In genomic region chr11:79637219-79637618, GRCh38 we compare ENCODE assay signal across 31 cellular contexts.
"Had no signal": no experiment of that assay in that cellular context is flagged by ENCODE, and none has a peak within 500 bp of the region (broad histone marks: within the 10 kb centered on the region; RNA-seq: fewer than 3 reads in every experiment).

No MANE protein-coding gene starts in this region.

- H3K27ac ChIP-seq: ascending aorta, breast epithelium, coronary artery, dorsolateral prefrontal cortex, VCaP had no signal

- H3K4me1 ChIP-seq: ascending aorta, breast epithelium had no signal

- H3K4me3 Mint-ChIP-seq: activated CD4-positive, alpha-beta memory T cell treated with anti-CD3 and anti-CD28 coated beads, Interleukin-2, amount 10 ng/mL, durations not matched to agents 7 days and 5 days; activated CD4-positive, alpha-beta T cell treated with anti-CD3 and anti-CD28 coated beads, Interleukin-2, amount 10 ng/mL, durations not matched to agents 7 days and 5 days; activated naive CD4-positive, alpha-beta T cell treated with anti-CD3 and anti-CD28 coated beads, Interleukin-2, amount 10 ng/mL, durations not matched to agents 7 days and 5 days; activated naive CD8-positive, alpha-beta T cell treated with anti-CD3 and anti-CD28 coated beads, Interleukin-2, amount 10 ng/mL, durations not matched to agents 7 days and 5 days; activated T-cell treated with anti-CD3 and anti-CD28 coated beads, Interleukin-2, amount 50 U/mL, for 24 hours; activated T-cell treated with anti-CD3 and anti-CD28 coated beads, Interleukin-2, amount 50 U/mL, for 72 hours; brain; central memory CD8-positive, alpha-beta T cell; dendritic cell treated with granulocyte-macrophage colony-stimulating factor and Interleukin-4, amounts not matched to agents 40 ng/mL and 50 ng/mL, for 4 days; endodermal cell; T-helper 17 cell; T-helper 2 cell treated with Interferon-gamma antibody and Interleukin-4, amounts not matched to agents 5 μg/mL and 100 μg/mL, for 36 hours; WTC11 had no signal

- H3K36me3 ChIP-seq: ascending aorta, breast epithelium had no signal

- H3K9me3 Mint-ChIP-seq: activated T-cell treated with anti-CD3 and anti-CD28 coated beads, Interleukin-2, amount 50 U/mL, for 24 hours; brain; endodermal cell; WTC11 had no signal

- H3K9me3 ChIP-seq: ascending aorta, breast epithelium had no signal

- H3K4me3 ChIP-seq: ascending aorta, breast epithelium, coronary artery, dorsolateral prefrontal cortex had no signal

- H3K27me3 ChIP-seq: ascending aorta, breast epithelium, dorsolateral prefrontal cortex had no signal

- H3K4me1 Mint-ChIP-seq: activated CD4-positive, alpha-beta memory T cell treated with anti-CD3 and anti-CD28 coated beads, Interleukin-2, amount 10 ng/mL, durations not matched to agents 7 days and 5 days; activated CD4-positive, alpha-beta T cell treated with anti-CD3 and anti-CD28 coated beads, Interleukin-2, amount 10 ng/mL, durations not matched to agents 7 days and 5 days; activated naive CD4-positive, alpha-beta T cell treated with anti-CD3 and anti-CD28 coated beads, Interleukin-2, amount 10 ng/mL, durations not matched to agents 7 days and 5 days; activated naive CD8-positive, alpha-beta T cell treated with anti-CD3 and anti-CD28 coated beads, Interleukin-2, amount 10 ng/mL, durations not matched to agents 7 days and 5 days; brain; central memory CD8-positive, alpha-beta T cell; endodermal cell; T-helper 17 cell had no signal

- H3K27me3 Mint-ChIP-seq: activated CD4-positive, alpha-beta memory T cell treated with anti-CD3 and anti-CD28 coated beads, Interleukin-2, amount 10 ng/mL, durations not matched to agents 7 days and 5 days; activated CD4-positive, alpha-beta T cell treated with anti-CD3 and anti-CD28 coated beads, Interleukin-2, amount 10 ng/mL, durations not matched to agents 7 days and 5 days; activated naive CD4-positive, alpha-beta T cell treated with anti-CD3 and anti-CD28 coated beads, Interleukin-2, amount 10 ng/mL, durations not matched to agents 7 days and 5 days; activated naive CD8-positive, alpha-beta T cell treated with anti-CD3 and anti-CD28 coated beads, Interleukin-2, amount 10 ng/mL, durations not matched to agents 7 days and 5 days; activated T-cell treated with anti-CD3 and anti-CD28 coated beads, Interleukin-2, amount 50 U/mL, for 24 hours; brain; central memory CD8-positive, alpha-beta T cell; dendritic cell treated with granulocyte-macrophage colony-stimulating factor and Interleukin-4, amounts not matched to agents 40 ng/mL and 50 ng/mL, for 4 days; T-helper 17 cell had no signal

- H3K27ac Mint-ChIP-seq: activated CD4-positive, alpha-beta memory T cell treated with anti-CD3 and anti-CD28 coated beads, Interleukin-2, amount 10 ng/mL, durations not matched to agents 7 days and 5 days; activated CD4-positive, alpha-beta T cell treated with anti-CD3 and anti-CD28 coated beads, Interleukin-2, amount 10 ng/mL, durations not matched to agents 7 days and 5 days; activated naive CD4-positive, alpha-beta T cell treated with anti-CD3 and anti-CD28 coated beads, Interleukin-2, amount 10 ng/mL, durations not matched to agents 7 days and 5 days; activated naive CD4-positive, alpha-beta T cell treated with anti-CD3 and anti-CD28 coated beads, Interleukin-2, amount 50 U/mL, for 72 hours; activated naive CD8-positive, alpha-beta T cell treated with anti-CD3 and anti-CD28 coated beads, Interleukin-2, amount 10 ng/mL, durations not matched to agents 7 days and 5 days; activated T-cell treated with anti-CD3 and anti-CD28 coated beads, Interleukin-2, amount 50 U/mL, for 24 hours; activated T-cell treated with anti-CD3 and anti-CD28 coated beads, Interleukin-2, amount 50 U/mL, for 72 hours; brain; dendritic cell treated with granulocyte-macrophage colony-stimulating factor and Interleukin-4, amounts not matched to agents 40 ng/mL and 50 ng/mL, for 4 days; endodermal cell; T-helper 17 cell; T-helper 2 cell treated with Interferon-gamma antibody and Interleukin-4, amounts not matched to agents 5 μg/mL and 100 μg/mL, for 36 hours; WTC11 had no signal

- DNase-seq: activated CD4-positive, alpha-beta memory T cell treated with anti-CD3 and anti-CD28 coated beads, Interleukin-2, amount 10 ng/mL, durations not matched to agents 7 days and 5 days; activated CD4-positive, alpha-beta T cell treated with anti-CD3 and anti-CD28 coated beads for 1 hour; activated CD4-positive, alpha-beta T cell treated with anti-CD3 and anti-CD28 coated beads for 4 hours; activated CD4-positive, alpha-beta T cell treated with anti-CD3 and anti-CD28 coated beads, Interleukin-2, amount 10 ng/mL, durations not matched to agents 7 days and 5 days; activated CD4-positive, alpha-beta T cell treated with anti-CD3 and anti-CD28 coated beads, Interleukin-2, amount 50 U/mL, for 4 hours; activated CD8-positive, alpha-beta memory T cell treated with anti-CD3 and anti-CD28 coated beads, Interleukin-2, amount 50 U/mL, for 48 hours; activated gamma-delta T cell; activated naive CD4-positive, alpha-beta T cell; activated naive CD4-positive, alpha-beta T cell treated with anti-CD3 and anti-CD28 coated beads, Interleukin-2, amount 10 ng/mL, durations not matched to agents 7 days and 5 days; activated naive CD8-positive, alpha-beta T cell treated with anti-CD3 and anti-CD28 coated beads, Interleukin-2, amount 10 ng/mL, durations not matched to agents 7 days and 5 days; activated T-cell treated with anti-CD3 and anti-CD28 coated beads for 4 hours; activated T-cell treated with anti-CD3 and anti-CD28 coated beads, Interleukin-2, amount 50 U/mL, for 24 hours; activated T-cell treated with anti-CD3 and anti-CD28 coated beads, Interleukin-2, amount 50 U/mL, for 72 hours; dorsolateral prefrontal cortex; effector memory CD4-positive, alpha-beta T cell; endodermal cell; foreskin fibroblast; head of caudate nucleus; T-helper 1 cell; T-helper 17 cell had no signal

- ATAC-seq: activated naive CD4-positive, alpha-beta T cell treated with anti-CD3 and anti-CD28 coated beads, Interleukin-2, amount 50 U/mL, for 72 hours; activated T-cell treated with anti-CD3 and anti-CD28 coated beads, Interleukin-2, amount 50 U/mL, for 72 hours; esophagus mucosa; T-helper 17 cell; WTC11 had no signal

- H3K36me3 Mint-ChIP-seq: activated naive CD4-positive, alpha-beta T cell treated with anti-CD3 and anti-CD28 coated beads, Interleukin-2, amount 10 ng/mL, durations not matched to agents 7 days and 5 days; activated naive CD4-positive, alpha-beta T cell treated with anti-CD3 and anti-CD28 coated beads, Interleukin-2, amount 50 U/mL, for 72 hours; activated naive CD8-positive, alpha-beta T cell treated with anti-CD3 and anti-CD28 coated beads, Interleukin-2, amount 10 ng/mL, durations not matched to agents 7 days and 5 days; brain; WTC11 had no signal
